9 cellular contexts compared by ENCODE assay signal in genomic region chr9:121550569-121551512, GRCh38. TPM values are rescaled to one million over a fixed set of nuclear protein-coding genes. Genes with fewer than 3 reads are reported as not detected.
DNase-seq lines count a peak whose midpoint lies in the region; ATAC-seq and TF ChIP-seq lines count a peak whose summit lies in the region.
"Had no signal": no experiment of that assay in that cellular context is flagged by ENCODE, and none has a peak within 500 bp of the region (broad histone marks: within the 10 kb centered on the region; RNA-seq: fewer than 3 reads in every experiment).

No MANE protein-coding gene starts in this region.

- H3K36me3 ChIP-seq in body of pancreas (replicated peaks in 1 of 2; ENCODE audit: insufficient read depth in 1 of 2, low read depth in 2 of 2) (no peaks in the 10 kb centered on the region), iPS-15b (ENCODE audit: control insufficient read depth, insufficient read depth, low read length) (no peaks in the 10 kb centered on the region), skeletal muscle satellite cell (ENCODE audit: insufficient read depth, low read length) (no peaks in the 10 kb centered on the region)

- H3K4me2 ChIP-seq in skeletal muscle satellite cell (ENCODE audit: low read length) = peak overlapping the region; percentile 81

- ATAC-seq in body of pancreas (peak; percentile 74), HG02970 (IDR thresholded peaks at IDR 0.05; ENCODE audit: low FRiP score, unreplicated experiment) (no peak)

- peak; percentile 51 for DNase-seq in COLO829 (ENCODE audit: low spot score)
- peak; percentile 41 for DNase-seq in HCEC 1CT
- peak; percentile 46 for DNase-seq in NCI-H1694 treated with DMSO at 0.1 percent for 48 hours (lab: John Stamatoyannopoulos, UW)
- peak; percentile 84 for DNase-seq in UCSD-AML1 (lab: John Stamatoyannopoulos, UW; ENCODE audit: unreplicated experiment)
- peak; percentile 84 to 89 (median 87) for DNase-seq in body of pancreas

- intact Hi-C loops in body of pancreas (cut with DNase I) = no loop called here

- 18 to 42% methylated on average over 15 to 40 of the region's 40 CpGs for WGBS in body of pancreas, 2 donors

- H3K9me3 ChIP-seq in body of pancreas (no peaks in the 10 kb centered on the region), iPS-15b (ENCODE audit: control insufficient read depth, insufficient read depth, low read length) (no peaks in the 10 kb centered on the region), skeletal muscle satellite cell (replicated peaks; ENCODE audit: low read length) (no peaks in the 10 kb centered on the region)

- H3K9ac ChIP-seq in iPS-15b (ENCODE audit: low read depth, low read length) (no peak overlapping the region), skeletal muscle satellite cell (ENCODE audit: low read depth, low read length) (no peak overlapping the region)

- peak in 1 of 3 donors; percentile 13 for TF ChIP-seq POLR2A in body of pancreas (IDR thresholded peaks at IDR 0.05)

- TF ChIP-seq CTCF in body of pancreas (IDR thresholded peaks at IDR 0.05) = peak; percentile 90 to 96 (median 92)

- H3K4me3 ChIP-seq in body of pancreas = no peak overlapping the region
- peak overlapping the region; percentile 28 for H3K4me3 ChIP-seq in iPS-15b (ENCODE audit: low read depth, low read length)
- H3K4me3 ChIP-seq in skeletal muscle satellite cell (ENCODE audit: low read length) = peak overlapping the region; percentile 62

- H3K4me1 ChIP-seq in body of pancreas = peaks cover 18% of the 10 kb centered on the region
- no peaks in the 10 kb centered on the region for H3K4me1 ChIP-seq in iPS-15b (ENCODE audit: control insufficient read depth, insufficient read depth, low read length)
- peaks cover 8% of the 10 kb centered on the region for H3K4me1 ChIP-seq in skeletal muscle satellite cell (ENCODE audit: control insufficient read depth, insufficient read depth, low read length)

- H3K27ac ChIP-seq in body of pancreas = no peak overlapping the region

- no peaks in the 10 kb centered on the region for H3K27me3 ChIP-seq in body of pancreas
- peaks cover 44% of the 10 kb centered on the region for H3K27me3 ChIP-seq in iPS-15b (ENCODE audit: control insufficient read depth, insufficient read depth, low read length)
- H3K27me3 ChIP-seq in skeletal muscle satellite cell (ENCODE audit: control insufficient read depth, insufficient read depth, low read length) = peaks cover 37% of the 10 kb centered on the region

RNA-seq across cellular contexts. Expression of gene GGTA1, which starts 51.2 kb away (rescaled TPM):
- 1 to 10 TPM; 2.3 to 2.6 TPM for total RNA-seq in body of pancreas
- not detected in 2 replicates for total RNA-seq in skeletal muscle satellite cell (2012; rRNA removed)
- total RNA-seq: T-helper 2 cell treated with Interferon-gamma antibody and Interleukin-4, amounts not matched to agents 100 ng/mL and 5 ng/mL, for 36 hours had no signal

Comparison
In these comparisons a context has a peak if more than half of its experiments do, and no peak if none do; other contexts are left out.
1. H3K4me3 ChIP-seq: peak in iPS-15b (single experiment) and skeletal muscle satellite cell (single experiment); none in body of pancreas (0 of 2).
2. Peak in every context shown above with its lines, with median percentiles within 50 percentile points of each other: DNase-seq.